12 cellular contexts compared by ENCODE assay signal in the genomic region with DNA sequence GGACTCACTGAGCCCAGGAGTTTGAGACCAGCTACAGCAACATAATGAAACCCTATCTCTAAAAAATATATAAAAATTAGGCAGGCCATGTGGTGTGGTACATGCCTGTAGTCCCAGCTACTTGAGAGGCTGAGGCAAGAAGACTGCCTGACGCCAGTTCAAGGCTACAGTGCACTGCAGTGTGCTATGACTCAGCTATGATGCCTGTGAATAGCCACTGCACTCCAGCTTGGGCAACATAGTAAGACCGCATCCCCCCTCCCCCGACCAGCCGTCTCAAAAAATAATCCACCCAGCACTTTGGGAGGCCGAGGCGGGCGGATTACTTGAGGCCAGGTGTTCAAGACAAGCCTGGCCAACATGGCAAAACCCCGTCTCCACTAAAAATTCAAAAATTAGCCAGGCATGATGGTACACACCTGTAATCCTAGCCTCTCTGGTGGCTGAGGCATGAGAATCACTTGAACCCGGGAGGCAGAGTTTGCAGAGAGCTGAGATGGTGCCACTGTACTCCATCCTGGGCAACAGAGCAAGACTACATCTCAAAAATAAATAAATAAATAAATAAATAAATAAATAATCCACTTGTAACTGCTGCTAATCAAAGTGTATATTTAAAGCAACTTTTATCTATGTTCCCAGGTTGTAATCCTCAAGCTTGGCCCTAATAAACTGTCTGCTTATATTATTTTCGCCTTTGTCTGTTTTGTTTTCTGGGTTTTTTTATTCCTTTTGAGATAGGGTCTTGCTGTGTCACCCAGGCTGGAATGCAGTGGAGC. TPM values are rescaled to one million over a fixed set of nuclear protein-coding genes. Genes with fewer than 3 reads are reported as not detected.
DNase-seq lines count a peak whose midpoint lies in the region; ATAC-seq and TF ChIP-seq lines count a peak whose summit lies in the region.
"Had no signal": no experiment of that assay in that cellular context is flagged by ENCODE, and none has a peak within 500 bp of the region (broad histone marks: within the 10 kb centered on the region; RNA-seq: fewer than 3 reads in every experiment).

No MANE protein-coding gene starts in this region.

- H3K9me3 ChIP-seq in WERI-Rb-1 (ENCODE audit: severe bottlenecking) = no peaks in the 10 kb centered on the region
- H3K9me3 ChIP-seq in thoracic aorta = no peaks in the 10 kb centered on the region

- peaks cover 45 to 54% of the 10 kb centered on the region in 2 donors for H3K4me1 ChIP-seq in thoracic aorta (ENCODE audit: control insufficient read depth in 1 of 2, low read depth in 2 of 2)

- no peak for ATAC-seq in thoracic aorta (ENCODE audit: insufficient number of reproducible peaks, low FRiP score, low read depth)
- no peak for ATAC-seq in HG03139 (IDR thresholded peaks at IDR 0.05; ENCODE audit: unreplicated experiment)

- DNase-seq in HL-60 (ENCODE audit: low read depth in 1 of 2, low spot score in 1 of 2) (no peak), WERI-Rb-1 (peak; percentile 22), fibroblast of pulmonary artery (ENCODE audit: low read depth) (peak; percentile 44), thoracic aorta (ENCODE audit: low spot score) (no peak), T-helper 9 cell (no peak), NCI-H1694 treated with DMSO at 0.1 percent for 48 hours (lab: John Stamatoyannopoulos, UW) (no peak), NCI-H2107 treated with DMSO at 0.1 percent for 48 hours (lab: John Stamatoyannopoulos, UW; ENCODE audit: unreplicated experiment) (no peak)
- DNase-seq: COR-L47, naive B cell, T1000 had no signal

- H3K36me3 ChIP-seq in WERI-Rb-1 = peaks cover 26% of the 10 kb centered on the region
- H3K36me3 ChIP-seq in thoracic aorta = no peaks in the 10 kb centered on the region

- H3K27me3 ChIP-seq in HL-60 (ENCODE audit: insufficient read depth, poor library complexity, severe bottlenecking) (no peaks in the 10 kb centered on the region), WERI-Rb-1 (ENCODE audit: insufficient read depth, low read depth, severe bottlenecking) (no peaks in the 10 kb centered on the region), thoracic aorta (replicated peaks; ENCODE audit: insufficient read depth) (no peaks in the 10 kb centered on the region)

- H3K27ac ChIP-seq in HL-60 (replicated peaks) (peak overlapping the region; percentile 20; the same call in 1 of the 2 replicates), WERI-Rb-1 (no peak overlapping the region), thoracic aorta (peak overlapping the region; percentile 87 to 90)

- no peak for TF ChIP-seq CTCF in HL-60 (IDR thresholded peaks at IDR 0.05; ENCODE audit: insufficient read depth, low read length)
- TF ChIP-seq CTCF in WERI-Rb-1 (IDR thresholded peaks at IDR 0.05; ENCODE audit: low read depth, low read length) = no peak
- TF ChIP-seq CTCF in fibroblast of pulmonary artery (IDR thresholded peaks at IDR 0.05; ENCODE audit: low read length, missing control alignments) = no peak
- TF ChIP-seq CTCF in thoracic aorta (IDR thresholded peaks at IDR 0.05) = no peak

- H3K4me3 ChIP-seq in HL-60 (replicated peaks; ENCODE audit: insufficient read depth, low read length) (no peak overlapping the region), WERI-Rb-1 (ENCODE audit: low read depth, low read length) (no peak overlapping the region), fibroblast of pulmonary artery (replicated peaks; ENCODE audit: low read depth, low read length) (no peak overlapping the region), thoracic aorta (no peak overlapping the region)
- H3K4me3 ChIP-seq: smooth muscle cell had no signal

RNA-seq across cellular contexts. Expression of a gene that starts 7.8 kb away (rescaled TPM):
- 100 to 1,000 TPM in 1 of 2 donors, 10 to 100 TPM in 1; 42.9 to 139 TPM for total RNA-seq in thoracic aorta

RNA-seq across cellular contexts. Expression of a gene that starts 8.2 kb away (rescaled TPM):
- 10 to 100 TPM; 32.9 to 58.1 TPM for total RNA-seq in thoracic aorta

RNA-seq across cellular contexts. Expression of a gene that starts 48.1 kb away (rescaled TPM):
- total RNA-seq in thoracic aorta = 10 to 100 TPM in 1 of 2 donors, 1 to 10 TPM in 1; 6.5 to 18.9 TPM
- total RNA-seq: smooth muscle cell had no signal

Comparison
In these comparisons a context has a peak if more than half of its experiments do, and no peak if none do; other contexts are left out.
1. DNase-seq: peak in WERI-Rb-1 (single experiment) and fibroblast of pulmonary artery (single experiment); none in HL-60 (0 of 2), thoracic aorta (single experiment), T-helper 9 cell (single experiment), NCI-H1694 treated with DMSO at 0.1 percent for 48 hours (single experiment) and NCI-H2107 treated with DMSO at 0.1 percent for 48 hours (single experiment).